ENCODE assay signal across 20 cellular contexts in genomic region chrX:137151403-137151802, GRCh38.
A peak's percentile ranks its signal among the peaks of the same experiment; 100 is the strongest.
DNase-seq lines count a peak whose midpoint lies in the region; ATAC-seq, FAIRE-seq and TF ChIP-seq lines count a peak whose summit lies in the region.
"Had no signal": no experiment of that assay in that cellular context is flagged by ENCODE, and none has a peak within 500 bp of the region (broad histone marks: within the 10 kb centered on the region; RNA-seq: fewer than 3 reads in every experiment).

No MANE protein-coding gene starts in this region.

- H2AFZ ChIP-seq in HCT116 (ENCODE audit: low read depth, low read length, poor library complexity, severe bottlenecking): no peak overlapping the region
- no peak overlapping the region for H2AFZ ChIP-seq in neural progenitor cell (replicated peaks)

- H4K20me1 ChIP-seq in HCT116 (ENCODE audit: insufficient read depth): no peaks in the 10 kb centered on the region
- no peaks in the 10 kb centered on the region for H4K20me1 ChIP-seq in neural progenitor cell (ENCODE audit: low read depth)

- no peaks in the 10 kb centered on the region for H3K9me2 ChIP-seq in HCT116 (ENCODE audit: insufficient read depth)

- peaks cover 6% of the 10 kb centered on the region for H3K9me3 Mint-ChIP-seq in neural progenitor cell

- intact Hi-C loops in HCT116 (cut with micrococcal nuclease): no loop called here

- 0 out of 2 replicates have a peak, but pooled peaks have one; percentile 20 for TF ChIP-seq RAD21 in HCT116 (IDR thresholded peaks at IDR 0.05; ENCODE audit: low read depth)

- no peak overlapping the region for H3K27ac Mint-ChIP-seq in neural progenitor cell
- H3K27ac Mint-ChIP-seq: CD8-positive, alpha-beta memory T cell; HFFc6 had no signal

- H3K27ac ChIP-seq in HCT116 (ENCODE audit: low read depth, low read length) (no peak overlapping the region), neural progenitor cell (no peak overlapping the region)
- H3K27ac ChIP-seq: BLaER1, RWPE1 had no signal

- H3K9me3 ChIP-seq in HCT116 (ENCODE audit: control insufficient read depth in 1 of 2, insufficient read depth in 1 of 2, low read depth in 1 of 2, low read length in 2 of 2): no peaks in the 10 kb centered on the region
- H3K9me3 ChIP-seq in neural progenitor cell (ENCODE audit: low read depth): peaks cover 2% of the 10 kb centered on the region
- H3K9me3 ChIP-seq: BLaER1 had no signal

- H3K79me2 ChIP-seq in HCT116 (ENCODE audit: insufficient read depth, low read length) (no peaks in the 10 kb centered on the region), neural progenitor cell (ENCODE audit: low read depth) (no peaks in the 10 kb centered on the region)

- H3K9ac ChIP-seq in HCT116 (ENCODE audit: low read length) (no peak overlapping the region), neural progenitor cell (no peak overlapping the region)
- H3K9ac ChIP-seq: BLaER1 had no signal

- H3K4me1 ChIP-seq in HCT116 (ENCODE audit: control insufficient read depth in 1 of 2, insufficient read depth in 2 of 2, low read length in 2 of 2): no peaks in the 10 kb centered on the region
- H3K4me1 ChIP-seq in neural progenitor cell: no peaks in the 10 kb centered on the region
- H3K4me1 ChIP-seq: BLaER1 had no signal

- no peaks in the 10 kb centered on the region for H3F3A ChIP-seq in neural progenitor cell (ENCODE audit: low read depth)

- H3K4me3 ChIP-seq in HCT116 (replicated peaks in 1 of 2; ENCODE audit: low read depth in 1 of 2, low read length in 2 of 2) (no peak overlapping the region), bronchial epithelial cell (ENCODE audit: low read depth, low read length) (no peak overlapping the region), neural progenitor cell (no peak overlapping the region), foreskin fibroblast (ENCODE audit: low read depth in 1 of 2, low read length in 2 of 2) (no peak overlapping the region)
- H3K4me3 ChIP-seq: BLaER1 had no signal

- H3K27me3 ChIP-seq in HCT116 (ENCODE audit: insufficient read depth, low read length) (no peaks in the 10 kb centered on the region), bronchial epithelial cell (ENCODE audit: control insufficient read depth, insufficient read depth, low read length) (no peaks in the 10 kb centered on the region), neural progenitor cell (no peaks in the 10 kb centered on the region)

- CTCF ChIA-PET in HCT116 (lab: Charles Lee): no interaction called here

- RAD21 ChIA-PET in HCT116 (lab: Charles Lee; ENCODE audit: low non-redundant PET in 1 of 2, low total read pairs in 2 of 2, uncharacterized antibody in 2 of 2, unreplicated experiment in 2 of 2): no interaction called here

- POLR2A ChIA-PET in HCT116 (lab: Charles Lee): no interaction called here

- FAIRE-seq in bronchial epithelial cell (lab: Jason Lieb, UNC): no peak
- FAIRE-seq: D721Med had no signal

- ATAC-seq in HCT116: peak; percentile 47; the same call in 1 of the 2 replicates
- no peak for ATAC-seq in stimulated activated naive CD8-positive, alpha-beta T cell treated with anti-CD3 and anti-CD28 coated beads, Interleukin-15, Interleukin-2, amounts not matched to agents 100 U/mL and 50 U/mL, for 24 hours

- peaks cover 8% of the 10 kb centered on the region for H3K27me3 Mint-ChIP-seq in neural progenitor cell (ENCODE audit: insufficient read depth, low read depth)

- no TSS peak for BruUV-seq in HCT116 (replicated peaks; lab: Mats Ljungman, UMichigan)

- DNase-seq in NCI-H748 (lab: John Stamatoyannopoulos, UW; ENCODE audit: unreplicated experiment) (peak; percentile 12), NCI-H748 treated with DMSO at 0.1 percent for 48 hours (lab: John Stamatoyannopoulos, UW) (no peak), HCT116 (ENCODE audit: low read depth, low spot score) (no peak), bronchial epithelial cell (ENCODE audit: low read depth) (no peak), neural progenitor cell (ENCODE audit: low spot score) (no peak), foreskin fibroblast (no peak)
- DNase-seq in stimulated activated CD4-positive, alpha-beta T cell treated with anti-CD3 and anti-CD28 coated beads, Interleukin-4, amount 100 ng/mL, for 24 hours: no peak
- DNase-seq in stimulated activated naive CD8-positive, alpha-beta T cell treated with anti-CD3 and anti-CD28 coated beads, Interleukin-15, Interleukin-2, amounts not matched to agents 100 U/mL and 50 U/mL, for 24 hours: no peak
- DNase-seq: CD8-positive, alpha-beta memory T cell; DMS79; HFFc6; IMR-90; Karpas-422; NCI-H1105; NCI-H1930; NCI-H510A; OCI-M1 had no signal

- H3K4me2 ChIP-seq in HCT116 (ENCODE audit: low read length) (no peak overlapping the region), neural progenitor cell (no peak overlapping the region)
- H3K4me2 ChIP-seq: BLaER1 had no signal

- no peaks in the 10 kb centered on the region for H3K36me3 Mint-ChIP-seq in neural progenitor cell
- H3K36me3 Mint-ChIP-seq: CD8-positive, alpha-beta memory T cell had no signal

- H3K36me3 ChIP-seq in HCT116 (ENCODE audit: control insufficient read depth in 1 of 2, insufficient read depth in 2 of 2, low read length in 2 of 2) (no peaks in the 10 kb centered on the region), bronchial epithelial cell (ENCODE audit: control insufficient read depth, insufficient read depth, low read length) (no peaks in the 10 kb centered on the region), neural progenitor cell (no peaks in the 10 kb centered on the region)
- H3K36me3 ChIP-seq: BLaER1 had no signal

- no peak for TF ChIP-seq POLR2A in HCT116 (IDR thresholded peaks at IDR 0.05; ENCODE audit: borderline replicate concordance, extremely low read depth, insufficient read depth, insufficient read length)

- H3K4me1 Mint-ChIP-seq in neural progenitor cell: no peaks in the 10 kb centered on the region
- H3K4me1 Mint-ChIP-seq: CD8-positive, alpha-beta memory T cell had no signal

- H3K4me3 Mint-ChIP-seq in neural progenitor cell: no peak overlapping the region
- H3K4me3 Mint-ChIP-seq: CD8-positive, alpha-beta memory T cell; HFFc6 had no signal

- TF ChIP-seq CTCF in HCT116 (IDR thresholded peaks at IDR 0.05 in 2 of 3, conservative IDR thresholded peaks at IDR 0.05 in 1 of 3; ENCODE audit: borderline replicate concordance in 1 of 3, insufficient read depth in 1 of 3, low read depth in 2 of 3, low read length in 2 of 3) (peak in 2 of 3 experiments; percentile 16 to 22; a peak in 1 of 6 replicates), bronchial epithelial cell (IDR thresholded peaks at IDR 0.05; ENCODE audit: insufficient read depth, low read length, severe bottlenecking) (peak; percentile 6), neural progenitor cell (IDR thresholded peaks at IDR 0.05) (peak; percentile 40), foreskin fibroblast (IDR thresholded peaks at IDR 0.05; ENCODE audit: low read depth, low read length) (no peak)

TF ChIP-seq in HCT116, 20 proteins besides CTCF, POLR2A, EP300 and RAD21:
- TF ChIP-seq SP1 (IDR thresholded peaks at IDR 0.05; ENCODE audit: low read depth): no peak
- no peak for TF ChIP-seq TCF7L2 (IDR thresholded peaks at IDR 0.05; ENCODE audit: borderline replicate concordance, extremely low read depth, insufficient read depth, insufficient read length)
- no peak for TF ChIP-seq ZBTB33 (IDR thresholded peaks at IDR 0.05; ENCODE audit: extremely low read depth, insufficient replicate concordance, low read length)
- TF ChIP-seq FOSL1 (IDR thresholded peaks at IDR 0.05; ENCODE audit: low read depth): no peak
- no peak for TF ChIP-seq EZH2 (IDR thresholded peaks at IDR 0.05)
- no peak for TF ChIP-seq CBX3 (IDR thresholded peaks at IDR 0.05; ENCODE audit: low read depth)
- TF ChIP-seq REST (IDR thresholded peaks at IDR 0.05; ENCODE audit: low read depth): no peak
- no peak for TF ChIP-seq ATF3 (IDR thresholded peaks at IDR 0.05)
- no peak for TF ChIP-seq CEBPB (IDR thresholded peaks at IDR 0.05; ENCODE audit: low read depth)
